Comparison of ENCODE assay signal across 1 cellular context in genomic region chr18:63318882-63319382, GRCh38.
TF ChIP-seq lines count a peak whose summit lies in the region.

No MANE protein-coding gene starts in this region.

TF ChIP-seq in H1, 55 proteins besides CTCF, POLR2A, EP300 and RAD21 (continued from another document):
- TF ChIP-seq, protein P1, sequence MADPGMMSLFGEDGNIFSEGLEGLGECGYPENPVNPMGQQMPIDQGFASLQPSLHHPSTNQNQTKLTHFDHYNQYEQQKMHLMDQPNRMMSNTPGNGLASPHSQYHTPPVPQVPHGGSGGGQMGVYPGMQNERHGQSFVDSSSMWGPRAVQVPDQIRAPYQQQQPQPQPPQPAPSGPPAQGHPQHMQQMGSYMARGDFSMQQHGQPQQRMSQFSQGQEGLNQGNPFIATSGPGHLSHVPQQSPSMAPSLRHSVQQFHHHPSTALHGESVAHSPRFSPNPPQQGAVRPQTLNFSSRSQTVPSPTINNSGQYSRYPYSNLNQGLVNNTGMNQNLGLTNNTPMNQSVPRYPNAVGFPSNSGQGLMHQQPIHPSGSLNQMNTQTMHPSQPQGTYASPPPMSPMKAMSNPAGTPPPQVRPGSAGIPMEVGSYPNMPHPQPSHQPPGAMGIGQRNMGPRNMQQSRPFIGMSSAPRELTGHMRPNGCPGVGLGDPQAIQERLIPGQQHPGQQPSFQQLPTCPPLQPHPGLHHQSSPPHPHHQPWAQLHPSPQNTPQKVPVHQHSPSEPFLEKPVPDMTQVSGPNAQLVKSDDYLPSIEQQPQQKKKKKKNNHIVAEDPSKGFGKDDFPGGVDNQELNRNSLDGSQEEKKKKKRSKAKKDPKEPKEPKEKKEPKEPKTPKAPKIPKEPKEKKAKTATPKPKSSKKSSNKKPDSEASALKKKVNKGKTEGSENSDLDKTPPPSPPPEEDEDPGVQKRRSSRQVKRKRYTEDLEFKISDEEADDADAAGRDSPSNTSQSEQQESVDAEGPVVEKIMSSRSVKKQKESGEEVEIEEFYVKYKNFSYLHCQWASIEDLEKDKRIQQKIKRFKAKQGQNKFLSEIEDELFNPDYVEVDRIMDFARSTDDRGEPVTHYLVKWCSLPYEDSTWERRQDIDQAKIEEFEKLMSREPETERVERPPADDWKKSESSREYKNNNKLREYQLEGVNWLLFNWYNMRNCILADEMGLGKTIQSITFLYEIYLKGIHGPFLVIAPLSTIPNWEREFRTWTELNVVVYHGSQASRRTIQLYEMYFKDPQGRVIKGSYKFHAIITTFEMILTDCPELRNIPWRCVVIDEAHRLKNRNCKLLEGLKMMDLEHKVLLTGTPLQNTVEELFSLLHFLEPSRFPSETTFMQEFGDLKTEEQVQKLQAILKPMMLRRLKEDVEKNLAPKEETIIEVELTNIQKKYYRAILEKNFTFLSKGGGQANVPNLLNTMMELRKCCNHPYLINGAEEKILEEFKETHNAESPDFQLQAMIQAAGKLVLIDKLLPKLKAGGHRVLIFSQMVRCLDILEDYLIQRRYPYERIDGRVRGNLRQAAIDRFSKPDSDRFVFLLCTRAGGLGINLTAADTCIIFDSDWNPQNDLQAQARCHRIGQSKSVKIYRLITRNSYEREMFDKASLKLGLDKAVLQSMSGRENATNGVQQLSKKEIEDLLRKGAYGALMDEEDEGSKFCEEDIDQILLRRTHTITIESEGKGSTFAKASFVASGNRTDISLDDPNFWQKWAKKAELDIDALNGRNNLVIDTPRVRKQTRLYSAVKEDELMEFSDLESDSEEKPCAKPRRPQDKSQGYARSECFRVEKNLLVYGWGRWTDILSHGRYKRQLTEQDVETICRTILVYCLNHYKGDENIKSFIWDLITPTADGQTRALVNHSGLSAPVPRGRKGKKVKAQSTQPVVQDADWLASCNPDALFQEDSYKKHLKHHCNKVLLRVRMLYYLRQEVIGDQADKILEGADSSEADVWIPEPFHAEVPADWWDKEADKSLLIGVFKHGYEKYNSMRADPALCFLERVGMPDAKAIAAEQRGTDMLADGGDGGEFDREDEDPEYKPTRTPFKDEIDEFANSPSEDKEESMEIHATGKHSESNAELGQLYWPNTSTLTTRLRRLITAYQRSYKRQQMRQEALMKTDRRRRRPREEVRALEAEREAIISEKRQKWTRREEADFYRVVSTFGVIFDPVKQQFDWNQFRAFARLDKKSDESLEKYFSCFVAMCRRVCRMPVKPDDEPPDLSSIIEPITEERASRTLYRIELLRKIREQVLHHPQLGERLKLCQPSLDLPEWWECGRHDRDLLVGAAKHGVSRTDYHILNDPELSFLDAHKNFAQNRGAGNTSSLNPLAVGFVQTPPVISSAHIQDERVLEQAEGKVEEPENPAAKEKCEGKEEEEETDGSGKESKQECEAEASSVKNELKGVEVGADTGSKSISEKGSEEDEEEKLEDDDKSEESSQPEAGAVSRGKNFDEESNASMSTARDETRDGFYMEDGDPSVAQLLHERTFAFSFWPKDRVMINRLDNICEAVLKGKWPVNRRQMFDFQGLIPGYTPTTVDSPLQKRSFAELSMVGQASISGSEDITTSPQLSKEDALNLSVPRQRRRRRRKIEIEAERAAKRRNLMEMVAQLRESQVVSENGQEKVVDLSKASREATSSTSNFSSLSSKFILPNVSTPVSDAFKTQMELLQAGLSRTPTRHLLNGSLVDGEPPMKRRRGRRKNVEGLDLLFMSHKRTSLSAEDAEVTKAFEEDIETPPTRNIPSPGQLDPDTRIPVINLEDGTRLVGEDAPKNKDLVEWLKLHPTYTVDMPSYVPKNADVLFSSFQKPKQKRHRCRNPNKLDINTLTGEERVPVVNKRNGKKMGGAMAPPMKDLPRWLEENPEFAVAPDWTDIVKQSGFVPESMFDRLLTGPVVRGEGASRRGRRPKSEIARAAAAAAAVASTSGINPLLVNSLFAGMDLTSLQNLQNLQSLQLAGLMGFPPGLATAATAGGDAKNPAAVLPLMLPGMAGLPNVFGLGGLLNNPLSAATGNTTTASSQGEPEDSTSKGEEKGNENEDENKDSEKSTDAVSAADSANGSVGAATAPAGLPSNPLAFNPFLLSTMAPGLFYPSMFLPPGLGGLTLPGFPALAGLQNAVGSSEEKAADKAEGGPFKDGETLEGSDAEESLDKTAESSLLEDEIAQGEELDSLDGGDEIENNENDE (IDR thresholded peaks at IDR 0.05; ENCODE audit: insufficient replicate concordance, low read length): no peak
- TF ChIP-seq SP2 (IDR thresholded peaks at IDR 0.05; ENCODE audit: low read length) (no peak), SIX5 (IDR thresholded peaks at IDR 0.05; ENCODE audit: low read depth, low read length) (no peak), BACH1 (IDR thresholded peaks at IDR 0.05; ENCODE audit: low read length) (no peak), CBX5 (IDR thresholded peaks at IDR 0.05; ENCODE audit: low read depth, low read length) (no peak), SUZ12 (IDR thresholded peaks at IDR 0.05; ENCODE audit: low read length) (no peak)
- TF ChIP-seq, protein P2, sequence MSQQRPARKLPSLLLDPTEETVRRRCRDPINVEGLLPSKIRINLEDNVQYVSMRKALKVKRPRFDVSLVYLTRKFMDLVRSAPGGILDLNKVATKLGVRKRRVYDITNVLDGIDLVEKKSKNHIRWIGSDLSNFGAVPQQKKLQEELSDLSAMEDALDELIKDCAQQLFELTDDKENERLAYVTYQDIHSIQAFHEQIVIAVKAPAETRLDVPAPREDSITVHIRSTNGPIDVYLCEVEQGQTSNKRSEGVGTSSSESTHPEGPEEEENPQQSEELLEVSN (IDR thresholded peaks at IDR 0.05): no peak
